In genomic region chr7:14999331-14999730, GRCh38 we compare ENCODE assay signal across 12 cellular contexts.
"Had no signal": no experiment of that assay in that cellular context is flagged by ENCODE, and none has a peak within 500 bp of the region (broad histone marks: within the 10 kb centered on the region; RNA-seq: fewer than 3 reads in every experiment).

No MANE protein-coding gene starts in this region.

- H3K4me3 ChIP-seq: colonic mucosa, heart left ventricle, pancreas, skin epidermis, thyroid gland, uterus had no signal

- H3K27me3 ChIP-seq: colonic mucosa, heart left ventricle, pancreas, thyroid gland, uterus had no signal

- ATAC-seq: heart left ventricle, pancreas had no signal

- FAIRE-seq: frontal cortex, islet of Langerhans, pancreas had no signal

- H3K4me1 ChIP-seq: colonic mucosa, heart left ventricle, pancreas, thyroid gland, uterus had no signal

- H3K9me3 ChIP-seq: colonic mucosa, heart left ventricle, pancreas, thyroid gland, uterus had no signal

- H3K36me3 ChIP-seq: colonic mucosa, heart left ventricle, pancreas, thyroid gland, uterus had no signal

- DNase-seq: activated B cell treated with CpG ODN at 0.5 μM for 24 hours; activated CD4-positive, alpha-beta T cell treated with anti-CD3 and anti-CD28 coated beads, Interleukin-2, amount 10 ng/mL, durations not matched to agents 24 days and 14 days; activated naive CD4-positive, alpha-beta T cell treated with anti-CD3 and anti-CD28 coated beads, Interleukin-2, amount 10 ng/mL, durations not matched to agents 7 days and 5 days; colonic mucosa; effector CD8-positive, alpha-beta T cell; heart left ventricle; pancreas; thyroid gland; uterus had no signal

- H3K27ac ChIP-seq: colonic mucosa, heart left ventricle, pancreas, skin epidermis, thyroid gland, uterus had no signal
